In the genomic region with DNA sequence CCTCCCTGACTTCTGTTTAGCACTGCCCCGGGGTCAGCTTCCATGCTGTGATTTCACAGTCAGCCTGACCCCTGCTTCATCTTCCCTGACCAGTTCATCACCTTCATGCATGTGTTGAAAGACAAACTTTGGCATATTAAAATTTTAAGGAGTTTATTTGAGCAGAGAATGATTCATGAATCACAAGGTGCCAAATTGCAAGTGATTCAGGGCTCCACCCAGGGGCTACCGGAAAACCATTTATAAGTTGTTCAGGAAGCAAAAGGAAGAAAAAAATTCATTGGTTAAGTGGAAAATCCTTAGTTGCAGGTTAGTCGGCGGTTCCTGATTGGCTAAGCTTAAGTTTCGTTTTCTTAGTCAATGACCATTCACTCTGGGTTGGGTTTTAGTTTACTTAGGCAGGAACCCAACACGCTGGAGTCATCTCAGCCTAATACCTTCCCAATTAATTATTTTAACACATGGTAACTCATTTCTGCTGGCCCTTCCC, we compare ENCODE assay signal across 17 cellular contexts. TPM values are rescaled to one million over a fixed set of nuclear protein-coding genes. Genes with fewer than 3 reads are reported as not detected.
A peak's percentile ranks its signal among the peaks of the same experiment; 100 is the strongest.
DNase-seq lines count a peak whose midpoint lies in the region; ATAC-seq and TF ChIP-seq lines count a peak whose summit lies in the region.
"Had no signal": no experiment of that assay in that cellular context is flagged by ENCODE, and none has a peak within 500 bp of the region (broad histone marks: within the 10 kb centered on the region; RNA-seq: fewer than 3 reads in every experiment).

No MANE protein-coding gene starts in this region.

- no peak overlapping the region for H3K4me3 Mint-ChIP-seq in natural killer cell
- H3K4me3 Mint-ChIP-seq: CD4-positive, alpha-beta memory T cell; effector memory CD8-positive, alpha-beta T cell; T-cell had no signal

- CTCF ChIA-PET in GM10248 (lab: Yijun Ruan, JAX), result interaction anchor here (1.2 to 8.9 kb wide), 6 partner anchors 10 to 313 kb away, joined by 3 to 48 read pairs (median 4); no protein-coding TSS in a partner anchor

- H3K4me2 ChIP-seq in hepatocyte, result no peak overlapping the region

- H3K4me3 ChIP-seq in fibroblast of mammary gland (ENCODE audit: control insufficient read depth, low read depth, low read length) (no peak overlapping the region), prostate gland (no peak overlapping the region), hepatocyte (no peak overlapping the region)
- H3K4me3 ChIP-seq: adrenal gland, GM12878 had no signal

- peaks cover 6 to 7% of the 10 kb centered on the region in 2 donors for H3K4me1 Mint-ChIP-seq in natural killer cell

- no peak overlapping the region for H2AFZ ChIP-seq in hepatocyte

- intact Hi-C loops in prostate gland (cut with DNase I) (no loop called here), natural killer cell (cut with micrococcal nuclease) (no loop called here)

- H3K27me3 ChIP-seq in prostate gland (replicated peaks; ENCODE audit: insufficient read depth), result no peaks in the 10 kb centered on the region
- no peaks in the 10 kb centered on the region for H3K27me3 ChIP-seq in hepatocyte
- H3K27me3 ChIP-seq: adrenal gland had no signal

- TF ChIP-seq POLR2A in prostate gland (IDR thresholded peaks at IDR 0.05), result no peak

- POLR2A ChIA-PET in GM10248 (lab: Yijun Ruan, JAX), result no interaction called here

- H4K20me1 ChIP-seq in hepatocyte (ENCODE audit: insufficient read depth, poor library complexity, severe bottlenecking), result no peaks in the 10 kb centered on the region

- WGBS in prostate gland, result 35% methylated on average over 6 of the region's 6 CpGs
- WGBS in hepatocyte (ENCODE audit: low lambda C conversion rate, missing lambda C conversion rate), result 81% methylated on average over 6 of the region's 6 CpGs

- no peak for TF ChIP-seq CTCF in fibroblast of mammary gland (conservative IDR thresholded peaks at IDR 0.05; ENCODE audit: control insufficient read depth, insufficient read depth, low read depth, low read length)
- no peak for TF ChIP-seq CTCF in prostate gland (IDR thresholded peaks at IDR 0.05)
- TF ChIP-seq CTCF in natural killer cell (IDR thresholded peaks at IDR 0.05), result no peak
- no peak for TF ChIP-seq CTCF in hepatocyte (IDR thresholded peaks at IDR 0.05; ENCODE audit: poor library complexity)
- TF ChIP-seq CTCF in GM10248 (IDR thresholded peaks at IDR 0.05; ENCODE audit: control extremely low read depth, extremely low read depth, low read depth, missing control alignments), result no peak

- DNase-seq in Daoy (ENCODE audit: low read depth) (peak; percentile 84), NCI-H460 (ENCODE audit: extremely low read depth, low read depth) (peak; percentile 79), fibroblast of mammary gland (ENCODE audit: low read depth) (peak; percentile 61), prostate gland (ENCODE audit: low spot score) (peak; percentile 13), natural killer cell (no peak), hepatocyte (ENCODE audit: low spot score) (no peak), GM10248 (ENCODE audit: extremely low spot score) (no peak)
- DNase-seq: CD4-positive, alpha-beta memory T cell; effector memory CD8-positive, alpha-beta T cell; NCI-H748 treated with DMSO at 0.1 percent for 48 hours; stimulated activated CD4-positive, alpha-beta T cell treated with anti-CD3 and anti-CD28 coated beads, Interleukin-4, amount 100 ng/mL, for 4 hours; T-cell had no signal

- H3K36me3 ChIP-seq in prostate gland (no peaks in the 10 kb centered on the region), hepatocyte (replicated peaks; ENCODE audit: insufficient read depth, low read depth) (no peaks in the 10 kb centered on the region)
- H3K36me3 ChIP-seq: adrenal gland had no signal

- no peaks in the 10 kb centered on the region for H3K9me3 Mint-ChIP-seq in natural killer cell
- H3K9me3 Mint-ChIP-seq: effector memory CD8-positive, alpha-beta T cell; T-cell had no signal

- ATAC-seq in natural killer cell, result no peak
- ATAC-seq in GM18511 (IDR thresholded peaks at IDR 0.05; ENCODE audit: unreplicated experiment), result no peak
- ATAC-seq: effector memory CD8-positive, alpha-beta T cell; GM12878; T-cell had no signal

- H3K36me3 Mint-ChIP-seq in natural killer cell, result no peaks in the 10 kb centered on the region
- H3K36me3 Mint-ChIP-seq: CD4-positive, alpha-beta memory T cell; T-cell had no signal

- no peaks in the 10 kb centered on the region for H3K79me2 ChIP-seq in hepatocyte

- no peak overlapping the region for H3K27ac Mint-ChIP-seq in natural killer cell
- H3K27ac Mint-ChIP-seq: effector memory CD8-positive, alpha-beta T cell; T-cell had no signal

- H3K27ac ChIP-seq in prostate gland (no peak overlapping the region), hepatocyte (no peak overlapping the region)
- H3K27ac ChIP-seq: adrenal gland had no signal

- peaks cover 0 to 4% of the 10 kb centered on the region in 2 donors for H3K27me3 Mint-ChIP-seq in natural killer cell (ENCODE audit: low read depth in 2 of 2)

- H3K4me1 ChIP-seq in prostate gland (replicated peaks), result peaks cover 3% of the 10 kb centered on the region
- no peaks in the 10 kb centered on the region for H3K4me1 ChIP-seq in hepatocyte (ENCODE audit: insufficient read depth)
- H3K4me1 ChIP-seq: adrenal gland had no signal

- H3K9me3 ChIP-seq in prostate gland (no peaks in the 10 kb centered on the region), hepatocyte (ENCODE audit: low read depth) (no peaks in the 10 kb centered on the region)
- H3K9me3 ChIP-seq: adrenal gland had no signal

- H3K9me2 ChIP-seq in hepatocyte (replicated peaks; ENCODE audit: insufficient read depth), result no peaks in the 10 kb centered on the region

RNA-seq across cellular contexts. Expression of gene IL1F10, which starts 10.6 kb away (rescaled TPM):
- not detected in 2 replicates for total RNA-seq in Daoy (2014; rRNA removed; shearing (Covaris generic))
- total RNA-seq in NCI-H460 (2014; rRNA removed; shearing (Covaris generic)), result not detected in 2 replicates
- not detected in 2 replicates for polyA plus RNA-seq in NCI-H460 (2014; cell fraction: nucleus; rRNA removed)
- total RNA-seq in prostate gland, result not detected
- total RNA-seq in natural killer cell, result not detected
- not detected in 2 replicates for total RNA-seq in hepatocyte
- not detected in 2 replicates for polyA plus RNA-seq in hepatocyte
- total RNA-seq: activated CD8-positive, alpha-beta memory T cell treated with anti-CD3 and anti-CD28 coated beads for 36 hours; adrenal gland; CD4-positive, alpha-beta memory T cell; GM12878; occipital lobe; T-cell had no signal
- polyA plus RNA-seq: adrenal gland; CD4-positive, alpha-beta memory T cell; GM12878 had no signal

RNA-seq across cellular contexts. Expression of gene IL36RN, which starts 19.4 kb away (rescaled TPM):
- not detected in 2 replicates for total RNA-seq in Daoy (2014; rRNA removed; shearing (Covaris generic))
- total RNA-seq in NCI-H460 (2014; rRNA removed; shearing (Covaris generic)), result not detected in 2 replicates
- polyA plus RNA-seq in NCI-H460 (2014; cell fraction: nucleus; rRNA removed), result not detected in 2 replicates
- total RNA-seq in prostate gland (not detected), natural killer cell (not detected), hepatocyte (0.12 and 0.63 TPM in 2 replicates)
- 0.23 and 0.49 TPM in 2 replicates for polyA plus RNA-seq in hepatocyte
- total RNA-seq: activated CD8-positive, alpha-beta memory T cell treated with anti-CD3 and anti-CD28 coated beads for 36 hours; adrenal gland; CD4-positive, alpha-beta memory T cell; GM12878; occipital lobe; T-cell had no signal
- polyA plus RNA-seq: adrenal gland; CD4-positive, alpha-beta memory T cell; GM12878 had no signal

RNA-seq across cellular contexts. Expression of gene IL36B, which starts 25.7 kb away (rescaled TPM):
- not detected in 2 replicates for total RNA-seq in Daoy (2014; rRNA removed; shearing (Covaris generic))
- not detected in 2 replicates for total RNA-seq in NCI-H460 (2014; rRNA removed; shearing (Covaris generic))
- polyA plus RNA-seq in NCI-H460 (2014; cell fraction: nucleus; rRNA removed), result not detected in 2 replicates
- total RNA-seq in prostate gland (not detected), natural killer cell (not detected), hepatocyte (not detected in 2 replicates)
- polyA plus RNA-seq in hepatocyte, result not detected in 2 replicates
- total RNA-seq: activated CD8-positive, alpha-beta memory T cell treated with anti-CD3 and anti-CD28 coated beads for 36 hours; adrenal gland; CD4-positive, alpha-beta memory T cell; GM12878; occipital lobe; T-cell had no signal
- polyA plus RNA-seq: adrenal gland; CD4-positive, alpha-beta memory T cell; GM12878 had no signal

RNA-seq across cellular contexts. Expression of gene IL1RN, which starts 49.0 kb away (rescaled TPM):
- not detected in 2 replicates for total RNA-seq in Daoy (2014; rRNA removed; shearing (Covaris generic))
- total RNA-seq in NCI-H460 (2014; rRNA removed; shearing (Covaris generic)), result not detected in 2 replicates
- not detected in 2 replicates for polyA plus RNA-seq in NCI-H460 (2014; cell fraction: nucleus; rRNA removed)
- 1 to 10 TPM; 3.7 to 4.4 TPM for total RNA-seq in prostate gland
- total RNA-seq in natural killer cell, result 10 to 100 TPM in 1 of 3 donors, under 1 TPM in 2; 0.52 to 36.6 (median 0.91) TPM
- 3.1 and 4.3 TPM in 2 replicates for total RNA-seq in hepatocyte
- 4.5 and 7.3 TPM in 2 replicates for polyA plus RNA-seq in hepatocyte
- total RNA-seq: GM12878, occipital lobe, T-cell had no signal
- polyA plus RNA-seq: CD4-positive, alpha-beta memory T cell had no signal

Comparison
In these comparisons a context has a peak if more than half of its experiments do, and no peak if none do; other contexts are left out.
1. DNase-seq: peak in Daoy (single experiment), NCI-H460 (single experiment), fibroblast of mammary gland (single experiment) and prostate gland (single experiment); none in natural killer cell (single experiment), hepatocyte (single experiment) and GM10248 (single experiment).